Comparison of ENCODE assay signal across 8 cellular contexts in genomic region chr6:149723771-149724417, GRCh38. TPM values are rescaled to one million over a fixed set of nuclear protein-coding genes. Genes with fewer than 3 reads are reported as not detected.
A peak's percentile ranks its signal among the peaks of the same experiment; 100 is the strongest.
DNase-seq lines count a peak whose midpoint lies in the region; TF ChIP-seq lines count a peak whose summit lies in the region.

No MANE protein-coding gene starts in this region.

- H3K4me2 ChIP-seq in Karpas-422 (ENCODE audit: low read depth, low read length, poor library complexity, severe bottlenecking), result no peak overlapping the region
- H3K4me2 ChIP-seq in hepatocyte, result no peak overlapping the region

- H2AFZ ChIP-seq in Karpas-422 (ENCODE audit: low read length), result no peak overlapping the region
- H2AFZ ChIP-seq in hepatocyte, result no peak overlapping the region

- H3K79me2 ChIP-seq in Karpas-422 (ENCODE audit: low read length) (no peaks in the 10 kb centered on the region), hepatocyte (peaks cover 5% of the 10 kb centered on the region)

- TF ChIP-seq CTCF in ascending aorta (IDR thresholded peaks at IDR 0.05), result peak; percentile 36 to 60 (median 39)
- peak; percentile 75 for TF ChIP-seq CTCF in hepatocyte (IDR thresholded peaks at IDR 0.05; ENCODE audit: poor library complexity)

- no peaks in the 10 kb centered on the region for H3K9me3 ChIP-seq in Karpas-422 (ENCODE audit: low read length)
- no peaks in the 10 kb centered on the region for H3K9me3 ChIP-seq in ascending aorta
- no peaks in the 10 kb centered on the region for H3K9me3 ChIP-seq in hepatocyte (ENCODE audit: low read depth)

- H3K9ac ChIP-seq in Karpas-422 (ENCODE audit: low read length), result no peak overlapping the region

- WGBS in hepatocyte (ENCODE audit: low lambda C conversion rate, missing lambda C conversion rate), result 68% methylated on average over 10 of the region's 10 CpGs

- H3K4me3 ChIP-seq in Karpas-422 (ENCODE audit: low read length) (no peak overlapping the region), ascending aorta (no peak overlapping the region), hepatocyte (no peak overlapping the region)

- H3K4me1 ChIP-seq in Karpas-422 (ENCODE audit: low read length) (no peaks in the 10 kb centered on the region), ascending aorta (no peaks in the 10 kb centered on the region), hepatocyte (ENCODE audit: insufficient read depth) (peaks cover 3% of the 10 kb centered on the region)

- H3K27ac ChIP-seq in Karpas-422 (ENCODE audit: low read length) (no peak overlapping the region), ascending aorta (no peak overlapping the region), hepatocyte (peak overlapping the region; percentile 33)

- DNase-seq in activated CD8-positive, alpha-beta memory T cell treated with anti-CD3 and anti-CD28 coated beads, Interleukin-2, amount 50 U/mL, for 4 hours, result peak; percentile 36
- DNase-seq in activated CD8-positive, alpha-beta memory T cell treated with anti-CD3 and anti-CD28 coated beads, Interleukin-2, amount 50 U/mL, for 48 hours, result no peak
- DNase-seq in Karpas-422 (peak; percentile 80), SIG-M5 (lab: John Stamatoyannopoulos, UW) (peak; percentile 6), ascending aorta (ENCODE audit: low spot score in 2 of 2) (no peak), hepatocyte (ENCODE audit: low spot score) (peak; percentile 83), occipital lobe (lab: John Stamatoyannopoulos, UW) (no peak)
- peak; percentile 7 to 41 for DNase-seq in stimulated activated CD4-positive, alpha-beta T cell treated with anti-CD3 and anti-CD28 coated beads, Interleukin-1b, Interleukin-23, amount 100 ng/mL, for 4 hours (ENCODE audit: low read depth in 2 of 2)

- H3K9me2 ChIP-seq in Karpas-422 (replicated peaks; ENCODE audit: insufficient read depth, low read length), result no peaks in the 10 kb centered on the region
- no peaks in the 10 kb centered on the region for H3K9me2 ChIP-seq in hepatocyte (replicated peaks; ENCODE audit: insufficient read depth)

- H3K27me3 ChIP-seq in Karpas-422 (ENCODE audit: low read length), result no peaks in the 10 kb centered on the region
- H3K27me3 ChIP-seq in ascending aorta, result no peaks in the 10 kb centered on the region
- H3K27me3 ChIP-seq in hepatocyte, result no peaks in the 10 kb centered on the region

- peaks cover 20% of the 10 kb centered on the region; the same call in 1 of the 2 replicates for H3K36me3 ChIP-seq in Karpas-422 (ENCODE audit: insufficient read depth, low read length)
- peaks cover 13 to 24% of the 10 kb centered on the region in 2 donors for H3K36me3 ChIP-seq in ascending aorta
- no peaks in the 10 kb centered on the region for H3K36me3 ChIP-seq in hepatocyte (replicated peaks; ENCODE audit: insufficient read depth, low read depth)

- H4K20me1 ChIP-seq in Karpas-422 (ENCODE audit: insufficient read depth, low read depth, low read length), result no peaks in the 10 kb centered on the region
- no peaks in the 10 kb centered on the region for H4K20me1 ChIP-seq in hepatocyte (ENCODE audit: insufficient read depth, poor library complexity, severe bottlenecking)

- intact Hi-C loops in ascending aorta (cut with DNase I), result no loop called here

RNA-seq across cellular contexts. Expression of gene LATS1, which starts 6.0 kb away (rescaled TPM):
- total RNA-seq in Karpas-422 (2014; rRNA removed; shearing (Covaris generic); ENCODE audit: low replicate concordance), result 13.5 and 29.7 TPM in 2 replicates
- total RNA-seq in ascending aorta (11.9 TPM), hepatocyte (23.7 and 26.2 TPM in 2 replicates), occipital lobe (29.5 TPM)
- 6.6 and 7.9 TPM in 2 replicates for polyA plus RNA-seq in hepatocyte

RNA-seq across cellular contexts. Expression of gene NUP43, which starts 22.4 kb away (rescaled TPM):
- 35.7 and 37.8 TPM in 2 replicates for total RNA-seq in Karpas-422 (2014; rRNA removed; shearing (Covaris generic); ENCODE audit: low replicate concordance)
- total RNA-seq in ascending aorta (2.9 TPM), hepatocyte (33.6 and 37.2 TPM in 2 replicates), occipital lobe (23.9 TPM)
- polyA plus RNA-seq in hepatocyte, result 7.0 and 9.8 TPM in 2 replicates

RNA-seq across cellular contexts. Expression of gene PCMT1, which starts 25.6 kb away (rescaled TPM):
- 79.1 and 116 TPM in 2 replicates for total RNA-seq in Karpas-422 (2014; rRNA removed; shearing (Covaris generic); ENCODE audit: low replicate concordance)
- total RNA-seq in ascending aorta (23.5 TPM), hepatocyte (107 and 110 TPM in 2 replicates), occipital lobe (173 TPM)
- polyA plus RNA-seq in hepatocyte, result 126 and 130 TPM in 2 replicates

Comparison
In these comparisons a context has a peak if more than half of its experiments do, and no peak if none do; other contexts are left out.
1. DNase-seq: peak in activated CD8-positive, alpha-beta memory T cell treated with anti-CD3 and anti-CD28 coated beads, Interleukin-2, amount 50 U/mL, for 4 hours (single experiment), Karpas-422 (single experiment), SIG-M5 (single experiment), hepatocyte (single experiment) and stimulated activated CD4-positive, alpha-beta T cell treated with anti-CD3 and anti-CD28 coated beads, Interleukin-1b, Interleukin-23, amount 100 ng/mL, for 4 hours (2 of 2); none in activated CD8-positive, alpha-beta memory T cell treated with anti-CD3 and anti-CD28 coated beads, Interleukin-2, amount 50 U/mL, for 48 hours (single experiment), ascending aorta (0 of 2) and occipital lobe (single experiment).